In the genomic region with DNA sequence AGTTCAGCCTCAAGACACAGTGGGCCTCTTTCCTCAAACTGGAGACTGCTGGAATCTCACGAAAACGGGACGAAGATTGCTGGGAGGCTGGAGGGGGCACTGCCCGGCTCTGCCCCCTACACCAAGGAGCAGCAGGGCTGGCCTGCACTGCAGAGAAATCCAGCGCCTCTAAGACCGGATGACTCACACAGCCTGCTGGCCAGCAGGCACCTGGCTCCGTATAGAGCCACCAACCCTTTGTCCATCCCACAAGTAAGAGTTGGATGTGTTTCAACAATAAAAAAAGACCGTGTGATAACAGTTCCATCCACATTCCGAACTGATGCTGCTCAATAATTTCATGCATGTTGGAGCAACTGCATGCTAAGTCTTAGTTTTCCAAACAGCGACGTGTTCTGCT, we compare ENCODE assay signal across 19 cellular contexts. TPM values are rescaled to one million over a fixed set of nuclear protein-coding genes. Genes with fewer than 3 reads are reported as not detected.
DNase-seq lines count a peak whose midpoint lies in the region; ATAC-seq and TF ChIP-seq lines count a peak whose summit lies in the region.
"Had no signal": no experiment of that assay in that cellular context is flagged by ENCODE, and none has a peak within 500 bp of the region (broad histone marks: within the 10 kb centered on the region; RNA-seq: fewer than 3 reads in every experiment).

No MANE protein-coding gene starts in this region.

- no peaks in the 10 kb centered on the region for H3K9me3 ChIP-seq in IMR-90 (ENCODE audit: control insufficient read depth, insufficient read depth, low read length)
- H3K9me3 ChIP-seq: body of pancreas, suprapubic skin had no signal

- BruUV-seq in IMR-90 (replicated peaks; lab: Mats Ljungman, UMichigan): no TSS peak

- no peak overlapping the region for H2AK5ac ChIP-seq in IMR-90 (ENCODE audit: low read depth, low read length)

- no peak overlapping the region for H3K56ac ChIP-seq in IMR-90 (ENCODE audit: extremely low read depth, insufficient read depth, low read length)

- H4K5ac ChIP-seq in IMR-90 (ENCODE audit: low read depth, low read length): no peak overlapping the region

- TF ChIP-seq POLR2A in IMR-90 (IDR thresholded peaks at IDR 0.05; ENCODE audit: low read depth, low read length): no peak

- intact Hi-C loops in IMR-90 (cut with micrococcal nuclease): no loop called here

- no peaks in the 10 kb centered on the region for H3K27me3 Mint-ChIP-seq in stimulated activated memory B cell treated with anti-CD40 and anti-IgM and Interleukin-4, amounts not matched to agents 10 μg/mL and 1 μg/mL and 100 μg/mL, for 72 hours
- H3K27me3 Mint-ChIP-seq: activated CD8-positive, alpha-beta T cell treated with anti-CD3 and anti-CD28 coated beads for 36 hours; activated T-helper 17 cell treated with anti-CD3 and anti-CD28 coated beads, Interleukin-2, amount 50 U/mL, for 72 hours had no signal

- TF ChIP-seq CTCF in IMR-90 (conservative IDR thresholded peaks at IDR 0.05; ENCODE audit: low read depth, low read length): no peak
- TF ChIP-seq CTCF in choroid plexus epithelial cell (conservative IDR thresholded peaks at IDR 0.05; ENCODE audit: low read depth, low read length): no peak

- no peak overlapping the region for H3K14ac ChIP-seq in IMR-90 (replicated peaks; ENCODE audit: low read depth, low read length)

- H3K4me2 ChIP-seq in IMR-90 (ENCODE audit: low read depth, low read length): no peak overlapping the region
- H3K4me2 ChIP-seq: KMS-11 had no signal

- no peak overlapping the region for H3K27ac Mint-ChIP-seq in stimulated activated memory B cell treated with anti-CD40 and anti-IgM and Interleukin-4, amounts not matched to agents 10 μg/mL and 1 μg/mL and 100 μg/mL, for 72 hours
- H3K27ac Mint-ChIP-seq: activated CD8-positive, alpha-beta T cell treated with anti-CD3 and anti-CD28 coated beads for 36 hours; HFFc6 had no signal

- no peak overlapping the region for H4K91ac ChIP-seq in IMR-90 (ENCODE audit: insufficient read depth, low read depth, low read length)

- H2BK120ac ChIP-seq in IMR-90 (ENCODE audit: low read depth, low read length): no peak overlapping the region

- H3K9ac ChIP-seq in IMR-90 (ENCODE audit: low read depth, low read length): no peak overlapping the region
- H3K9ac ChIP-seq: KMS-11, parathyroid adenoma had no signal

- no peak overlapping the region for H2BK15ac ChIP-seq in IMR-90 (ENCODE audit: low read depth, low read length)

- H2AK9ac ChIP-seq in IMR-90 (replicated peaks; ENCODE audit: low read depth, low read length, poor library complexity): no peak overlapping the region

- H3K4ac ChIP-seq in IMR-90 (ENCODE audit: low read depth, low read length): no peak overlapping the region

- 0 out of 2 replicates have a peak, but pooled peaks cover 2% of the 10 kb centered on the region for H3K4me1 ChIP-seq in IMR-90 (ENCODE audit: control insufficient read depth, insufficient read depth, low read length)
- H3K4me1 ChIP-seq: body of pancreas, parathyroid adenoma, suprapubic skin had no signal

- H3K18ac ChIP-seq in IMR-90 (ENCODE audit: low read depth, low read length): no peak overlapping the region

- peaks cover 21% of the 10 kb centered on the region for H3K4me1 Mint-ChIP-seq in stimulated activated memory B cell treated with anti-CD40 and anti-IgM and Interleukin-4, amounts not matched to agents 10 μg/mL and 1 μg/mL and 100 μg/mL, for 72 hours

- no peak overlapping the region for H3K4me3 Mint-ChIP-seq in stimulated activated memory B cell treated with anti-CD40 and anti-IgM and Interleukin-4, amounts not matched to agents 10 μg/mL and 1 μg/mL and 100 μg/mL, for 72 hours
- H3K4me3 Mint-ChIP-seq: activated CD8-positive, alpha-beta T cell treated with anti-CD3 and anti-CD28 coated beads for 36 hours; activated T-helper 17 cell treated with anti-CD3 and anti-CD28 coated beads, Interleukin-2, amount 50 U/mL, for 72 hours; HFFc6 had no signal

- no peak overlapping the region for H3K23ac ChIP-seq in IMR-90 (ENCODE audit: low read depth, low read length)

- TF ChIP-seq RAD21 in IMR-90 (IDR thresholded peaks at IDR 0.05; ENCODE audit: low read length): no peak

- H3K4me3 ChIP-seq in IMR-90 (ENCODE audit: insufficient read depth, low read depth, low read length): no peak overlapping the region
- no peak overlapping the region for H3K4me3 ChIP-seq in choroid plexus epithelial cell (ENCODE audit: low read depth, low read length)
- H3K4me3 ChIP-seq: body of pancreas, suprapubic skin had no signal

- H4K8ac ChIP-seq in IMR-90 (ENCODE audit: low read depth in 2 of 2, low read length in 2 of 2): no peak overlapping the region

- H2AFZ ChIP-seq in IMR-90 (replicated peaks; ENCODE audit: low read length, poor library complexity): no peak overlapping the region
- H2AFZ ChIP-seq: parathyroid adenoma had no signal

- dilution Hi-C loops in IMR-90 (cut with HindIII; ENCODE audit: low sequenced_read_pairs, unreplicated experiment): no loop called here

- no peaks in the 10 kb centered on the region for H3K9me3 Mint-ChIP-seq in stimulated activated memory B cell treated with anti-CD40 and anti-IgM and Interleukin-4, amounts not matched to agents 10 μg/mL and 1 μg/mL and 100 μg/mL, for 72 hours
- H3K9me3 Mint-ChIP-seq: activated CD8-positive, alpha-beta T cell treated with anti-CD3 and anti-CD28 coated beads for 36 hours; activated T-helper 17 cell treated with anti-CD3 and anti-CD28 coated beads, Interleukin-2, amount 50 U/mL, for 72 hours; HFFc6 had no signal

- H3K9me1 ChIP-seq in IMR-90 (ENCODE audit: insufficient read depth, low read length): peaks cover 6% of the 10 kb centered on the region; the same call in 1 of the 2 replicates

- CTCF ChIA-PET in IMR-90 (lab: Yijun Ruan, JAX): no interaction called here

- in situ Hi-C loops in IMR-90 (cut with MboI; ENCODE audit: low sequenced_read_pairs): no loop called here

- WGBS in IMR-90 (ENCODE audit: extremely low coverage in 2 of 2, insufficient read length in 1 of 2), 2 experiments: 79% methylated on average over 8 of the region's 11 CpGs; no CpG with 5 or more reads in 1 of the 2 experiments

- peaks cover 60% of the 10 kb centered on the region for H3K36me3 Mint-ChIP-seq in stimulated activated memory B cell treated with anti-CD40 and anti-IgM and Interleukin-4, amounts not matched to agents 10 μg/mL and 1 μg/mL and 100 μg/mL, for 72 hours

- DNase-seq in A172 (ENCODE audit: low spot score) (peak; percentile 82), IMR-90 (peak; percentile 45), choroid plexus epithelial cell (ENCODE audit: low read depth) (peak; percentile 63), iPS-NIHi7 (ENCODE audit: extremely low spot score) (peak; percentile 11), HPDE6-E6E7 (ENCODE audit: extremely low spot score) (no peak), NCI-H526 (lab: John Stamatoyannopoulos, UW) (no peak)
- DNase-seq: activated CD8-positive, alpha-beta T cell treated with anti-CD3 and anti-CD28 coated beads for 36 hours; body of pancreas; glutamatergic neuron; HFFc6; kidney glomerular epithelial cell; NCI-H1694 treated with DMSO at 0.1 percent for 48 hours; NCI-H510A had no signal

- H2BK20ac ChIP-seq in IMR-90 (ENCODE audit: low read depth, low read length): no peak overlapping the region

- peak; percentile 57 for ATAC-seq in IMR-90 (ENCODE audit: low read depth)
- ATAC-seq in HG02798 (IDR thresholded peaks at IDR 0.05; ENCODE audit: poor library complexity, unreplicated experiment): no peak
- no peak for ATAC-seq in stimulated activated memory B cell treated with anti-CD40 and anti-IgM and Interleukin-4, amounts not matched to agents 10 μg/mL and 1 μg/mL and 100 μg/mL, for 72 hours
- ATAC-seq: activated CD8-positive, alpha-beta T cell treated with anti-CD3 and anti-CD28 coated beads for 36 hours; activated T-helper 17 cell treated with anti-CD3 and anti-CD28 coated beads, Interleukin-2, amount 50 U/mL, for 72 hours; body of pancreas had no signal

- peaks cover 31 to 35% of the 10 kb centered on the region in 2 experiments for H3K79me1 ChIP-seq in IMR-90 (ENCODE audit: low read depth in 1 of 2, low read length in 2 of 2)

- H3K36me3 ChIP-seq in IMR-90 (ENCODE audit: control insufficient read depth, insufficient read depth, low read length): peaks cover 16% of the 10 kb centered on the region

- H3K27me3 ChIP-seq in IMR-90 (ENCODE audit: control insufficient read depth, insufficient read depth, low read length): no peaks in the 10 kb centered on the region
- H3K27me3 ChIP-seq: body of pancreas, suprapubic skin had no signal

- H4K20me1 ChIP-seq in IMR-90 (ENCODE audit: insufficient read depth, low read length): peaks cover 38% of the 10 kb centered on the region

- H3K27ac ChIP-seq in IMR-90 (ENCODE audit: insufficient read depth, low read length): no peak overlapping the region
- H3K27ac ChIP-seq: body of pancreas, KMS-11, parathyroid adenoma, suprapubic skin had no signal

- no peak overlapping the region for H2BK5ac ChIP-seq in IMR-90 (ENCODE audit: low read depth, low read length, poor library complexity, severe bottlenecking)

- POLR2A ChIA-PET in IMR-90 (lab: Charles Lee; ENCODE audit: unreplicated experiment): no interaction called here

TF ChIP-seq in IMR-90, 13 proteins besides CTCF, POLR2A, EP300 and RAD21:
- TF ChIP-seq RCOR1 (IDR thresholded peaks at IDR 0.05; ENCODE audit: insufficient replicate concordance, low read length) (no peak), NFE2L2 (IDR thresholded peaks at IDR 0.05; ENCODE audit: low read depth, low read length) (no peak), FOS (IDR thresholded peaks at IDR 0.05; ENCODE audit: low read depth, low read length) (no peak), BHLHE40 (IDR thresholded peaks at IDR 0.05; ENCODE audit: low read depth, low read length) (no peak), MAFK (IDR thresholded peaks at IDR 0.05; ENCODE audit: low read depth, low read length) (no peak), CEBPB (IDR thresholded peaks at IDR 0.05; ENCODE audit: low read depth, low read length) (no peak), RFX5 (IDR thresholded peaks at IDR 0.05; ENCODE audit: low read depth, low read length) (no peak), SMC3 (IDR thresholded peaks at IDR 0.05; ENCODE audit: low read depth, low read length) (no peak)

RNA-seq across cellular contexts. Expression of a gene that starts 11.5 kb away (rescaled TPM):
- 6.2 and 6.3 TPM in 2 replicates for total RNA-seq in A172 (2014; rRNA removed; shearing (Covaris generic))
- 3.9 and 4.4 TPM in 2 replicates for total RNA-seq in IMR-90 (2012; rRNA removed)
- polyA plus RNA-seq in IMR-90 (2012; rRNA removed): 3.2 TPM in 2 replicates
- polyA plus RNA-seq in IMR-90 (2012; cell fraction: cytosol; rRNA removed): 2.2 and 2.4 TPM in 2 replicates
- polyA plus RNA-seq in IMR-90 (2012; cell fraction: nucleus; rRNA removed; ENCODE audit: low replicate concordance): 1.5 and 2.8 TPM in 2 replicates

RNA-seq across cellular contexts. Expression of a gene that starts 11.7 kb away (rescaled TPM):
- 89.1 and 106 TPM in 2 replicates for total RNA-seq in A172 (2014; rRNA removed; shearing (Covaris generic))
- 105 and 122 TPM in 2 replicates for total RNA-seq in IMR-90 (2012; rRNA removed)
- polyA plus RNA-seq in IMR-90 (2012; rRNA removed): 120 and 121 TPM in 2 replicates
- 120 and 126 TPM in 2 replicates for polyA plus RNA-seq in IMR-90 (2012; cell fraction: cytosol; rRNA removed)
- 104 and 113 TPM in 2 replicates for polyA plus RNA-seq in IMR-90 (2012; cell fraction: nucleus; rRNA removed; ENCODE audit: low replicate concordance)

RNA-seq across cellular contexts. Expression of a gene that starts 15.1 kb away (rescaled TPM):
- total RNA-seq in A172 (2014; rRNA removed; shearing (Covaris generic)): not detected in 2 replicates
- total RNA-seq in IMR-90 (2012; rRNA removed): not detected in 2 replicates
- not detected in 2 replicates for polyA plus RNA-seq in IMR-90 (2012; rRNA removed)
- not detected in 2 replicates for polyA plus RNA-seq in IMR-90 (2012; cell fraction: cytosol; rRNA removed)
- polyA plus RNA-seq in IMR-90 (2012; cell fraction: nucleus; rRNA removed; ENCODE audit: low replicate concordance): 0.03 TPM in 1 of 2 replicates, not detected in the other
- total RNA-seq: activated T-helper 17 cell treated with anti-CD3 and anti-CD28 coated beads, Interleukin-2, amount 50 U/mL, for 72 hours; body of pancreas; HFFc6; suprapubic skin had no signal

Comparison
In these comparisons a context has a peak if more than half of its experiments do, and no peak if none do; other contexts are left out.
1. DNase-seq: peak in A172 (single experiment), IMR-90 (single experiment), choroid plexus epithelial cell (single experiment) and iPS-NIHi7 (single experiment); none in HPDE6-E6E7 (single experiment) and NCI-H526 (0 of 2).